34 cellular contexts compared by ENCODE assay signal in genomic region chr15:101143321-101143720, GRCh38.
"Had no signal": no experiment of that assay in that cellular context is flagged by ENCODE, and none has a peak within 500 bp of the region (broad histone marks: within the 10 kb centered on the region; RNA-seq: fewer than 3 reads in every experiment).

No MANE protein-coding gene starts in this region.

- H3K9me3 Mint-ChIP-seq: activated CD4-positive, alpha-beta memory T cell treated with anti-CD3 and anti-CD28 coated beads, Interleukin-2, amount 10 ng/mL, durations not matched to agents 7 days and 5 days; activated naive CD4-positive, alpha-beta T cell treated with anti-CD3 and anti-CD28 coated beads, Interleukin-2, amount 10 ng/mL, durations not matched to agents 7 days and 5 days; activated T-cell treated with anti-CD3 and anti-CD28 coated beads, Interleukin-2, amount 50 U/mL, for 72 hours had no signal

- H3K36me3 ChIP-seq: ascending aorta, MG63, SJSA1, WERI-Rb-1 had no signal

- H3K27me3 Mint-ChIP-seq: activated naive CD8-positive, alpha-beta T cell had no signal

- H3K27ac Mint-ChIP-seq: activated CD4-positive, alpha-beta memory T cell treated with anti-CD3 and anti-CD28 coated beads, Interleukin-2, amount 10 ng/mL, durations not matched to agents 7 days and 5 days; activated CD8-positive, alpha-beta memory T cell treated with anti-CD3 and anti-CD28 coated beads, Interleukin-2, amount 10 ng/mL, durations not matched to agents 7 days and 5 days; activated naive CD4-positive, alpha-beta T cell treated with anti-CD3 and anti-CD28 coated beads, Interleukin-2, amount 10 ng/mL, durations not matched to agents 7 days and 5 days; activated naive CD8-positive, alpha-beta T cell; activated T-cell treated with anti-CD3 and anti-CD28 coated beads, Interleukin-2, amount 50 U/mL, for 72 hours; activated T-helper 2 cell treated with anti-CD3 and anti-CD28 coated beads, Interferon-gamma antibody, Interleukin-2, Interleukin-4, amounts not matched to agents 10 μg/mL and 5 μg/mL and 100 μg/mL, durations not matched to agents 14 hours and 24 hours and 36 hours had no signal

- H3K36me3 Mint-ChIP-seq: activated CD8-positive, alpha-beta memory T cell treated with anti-CD3 and anti-CD28 coated beads, Interleukin-2, amount 10 ng/mL, durations not matched to agents 7 days and 5 days; activated naive CD4-positive, alpha-beta T cell treated with anti-CD3 and anti-CD28 coated beads, Interleukin-2, amount 10 ng/mL, durations not matched to agents 7 days and 5 days; activated naive CD8-positive, alpha-beta T cell had no signal

- DNase-seq: activated CD4-positive, alpha-beta memory T cell treated with anti-CD3 and anti-CD28 coated beads, Interleukin-2, amount 10 ng/mL, durations not matched to agents 7 days and 5 days; activated CD4-positive, alpha-beta T cell treated with anti-CD3 and anti-CD28 coated beads for 1 hour; activated CD4-positive, alpha-beta T cell treated with anti-CD3 and anti-CD28 coated beads for 48 hours; activated CD4-positive, CD25-positive, alpha-beta regulatory T cell; activated CD8-positive, alpha-beta memory T cell treated with anti-CD3 and anti-CD28 coated beads for 24 hours; activated CD8-positive, alpha-beta memory T cell treated with anti-CD3 and anti-CD28 coated beads, Interleukin-2, amount 10 ng/mL, durations not matched to agents 7 days and 5 days; activated CD8-positive, alpha-beta memory T cell treated with anti-CD3 and anti-CD28 coated beads, Interleukin-2, amount 50 U/mL, for 48 hours; activated naive CD4-positive, alpha-beta T cell treated with anti-CD3 and anti-CD28 coated beads, Interleukin-2, amount 10 ng/mL, durations not matched to agents 7 days and 5 days; activated T-cell treated with anti-CD3 and anti-CD28 coated beads, Interleukin-2, amount 50 U/mL, for 72 hours; amniotic stem cell; Kasumi-1; KG1; MG63; NCI-H1048; NCI-H1105 treated with DMSO at 0.1 percent for 48 hours; NCI-H1436; NCI-H1694; NCI-H1930; NCI-H2081 treated with DMSO at 0.1 percent for 48 hours; NCI-H226; NCI-H446 treated with DMSO at 0.1 percent for 48 hours; NCI-H524; NCI-H69; SHP77 treated with DMSO at 0.1 percent for 48 hours; SW 1271; T-helper 1 cell; T-helper 2 cell; T-helper 9 cell; WERI-Rb-1 had no signal

- H3K27me3 ChIP-seq: ascending aorta, MG63, SJSA1 had no signal

- H3K4me3 Mint-ChIP-seq: activated CD4-positive, alpha-beta memory T cell treated with anti-CD3 and anti-CD28 coated beads, Interleukin-2, amount 10 ng/mL, durations not matched to agents 7 days and 5 days; activated CD8-positive, alpha-beta memory T cell treated with anti-CD3 and anti-CD28 coated beads, Interleukin-2, amount 10 ng/mL, durations not matched to agents 7 days and 5 days; activated naive CD4-positive, alpha-beta T cell treated with anti-CD3 and anti-CD28 coated beads, Interleukin-2, amount 10 ng/mL, durations not matched to agents 7 days and 5 days; activated naive CD8-positive, alpha-beta T cell; activated T-cell treated with anti-CD3 and anti-CD28 coated beads, Interleukin-2, amount 50 U/mL, for 72 hours had no signal

- H3K27ac ChIP-seq: ascending aorta, SJSA1, WERI-Rb-1 had no signal

- H3K4me3 ChIP-seq: ascending aorta, MG63, SJSA1 had no signal

- ATAC-seq: activated CD8-positive, alpha-beta memory T cell treated with anti-CD3 and anti-CD28 coated beads, Interleukin-2, amount 10 ng/mL, durations not matched to agents 7 days and 5 days; activated T-cell treated with anti-CD3 and anti-CD28 coated beads, Interleukin-2, amount 50 U/mL, for 72 hours; Panc1 had no signal

- H3K9me3 ChIP-seq: ascending aorta, MG63 had no signal
